In genomic region chr19:45762870-45763631, GRCh38 we compare ENCODE assay signal across 20 cellular contexts. TPM values are rescaled to one million over a fixed set of nuclear protein-coding genes. Genes with fewer than 3 reads are reported as not detected.
DNase-seq lines count a peak whose midpoint lies in the region; ATAC-seq and TF ChIP-seq lines count a peak whose summit lies in the region.
"Had no signal": no experiment of that assay in that cellular context is flagged by ENCODE, and none has a peak within 500 bp of the region (broad histone marks: within the 10 kb centered on the region; RNA-seq: fewer than 3 reads in every experiment).

No MANE protein-coding gene starts in this region.

- peaks cover 8% of the 10 kb centered on the region for H3K79me2 ChIP-seq in osteoblast (ENCODE audit: insufficient read depth, low read length)

- 91% methylated on average over 6 of the region's 15 CpGs for WGBS in esophagus muscularis mucosa

- no peak for ATAC-seq in left colon
- ATAC-seq: CD8-positive, alpha-beta T cell; GM12878; HCT116; Right ventricle myocardium inferior had no signal

- intact Hi-C loops in esophagus muscularis mucosa (cut with DNase I): no loop called here
- intact Hi-C loops in left colon (cut with DNase I, micrococcal nuclease): loop anchor here in 1 of 2 donors (10.0 kb wide), 1 partner anchor 48 kb away; no protein-coding TSS in a partner anchor

- TF ChIP-seq EP300 in esophagus muscularis mucosa (IDR thresholded peaks at IDR 0.05): no peak

- TF ChIP-seq POLR2A in esophagus muscularis mucosa (IDR thresholded peaks at IDR 0.05; ENCODE audit: low read depth): no peak

- H3K4me3 ChIP-seq in BLaER1 (no peak overlapping the region), H7 (ENCODE audit: insufficient read depth, low read depth, low read length) (no peak overlapping the region), esophagus muscularis mucosa (no peak overlapping the region), osteoblast (ENCODE audit: insufficient read depth, low read length) (no peak overlapping the region)
- H3K4me3 ChIP-seq: GM12878, GM23248, SJSA1 had no signal

- H3K9ac ChIP-seq in BLaER1: no peak overlapping the region
- H3K9ac ChIP-seq: GM23248 had no signal

- H3K27ac ChIP-seq in BLaER1: peak overlapping the region; percentile 30; the same call in 1 of the 2 replicates
- H3K27ac ChIP-seq in esophagus muscularis mucosa (replicated peaks in 1 of 4): peak overlapping the region; percentile 91 to 98 (median 97)
- H3K27ac ChIP-seq in osteoblast (ENCODE audit: low read depth, low read length): no peak overlapping the region
- H3K27ac ChIP-seq: GM23248, SJSA1 had no signal

- TF ChIP-seq CTCF in esophagus muscularis mucosa (IDR thresholded peaks at IDR 0.05) (no peak), osteoblast (IDR thresholded peaks at IDR 0.05; ENCODE audit: extremely low read depth, low read depth, low read length) (no peak)

- H3K36me3 ChIP-seq in BLaER1 (no peaks in the 10 kb centered on the region), H7 (replicated peaks; ENCODE audit: control insufficient read depth, insufficient read depth, low read length) (no peaks in the 10 kb centered on the region), esophagus muscularis mucosa (peaks cover 0 to 7% (median 0%) of the 10 kb centered on the region in 4 donors), osteoblast (ENCODE audit: insufficient read depth, low read length) (no peaks in the 10 kb centered on the region)

- H3K4me2 ChIP-seq in BLaER1 (peak overlapping the region; percentile 54), osteoblast (ENCODE audit: insufficient read depth, low read length) (no peak overlapping the region)

- H3K9me3 ChIP-seq in BLaER1 (no peaks in the 10 kb centered on the region), esophagus muscularis mucosa (no peaks in the 10 kb centered on the region), osteoblast (ENCODE audit: low read depth, low read length) (no peaks in the 10 kb centered on the region)
- H3K9me3 ChIP-seq: SJSA1 had no signal

- H4K20me1 ChIP-seq in BLaER1 (no peaks in the 10 kb centered on the region; the same call in 1 of the 2 replicates), osteoblast (ENCODE audit: insufficient read depth, low read length) (no peaks in the 10 kb centered on the region)

- peaks cover 14% of the 10 kb centered on the region for H3K27me3 ChIP-seq in BLaER1
- no peaks in the 10 kb centered on the region for H3K27me3 ChIP-seq in H7 (ENCODE audit: control insufficient read depth, insufficient read depth, low read length)
- no peaks in the 10 kb centered on the region for H3K27me3 ChIP-seq in esophagus muscularis mucosa
- H3K27me3 ChIP-seq in osteoblast (ENCODE audit: insufficient read depth, low read length): no peaks in the 10 kb centered on the region
- H3K27me3 ChIP-seq: SJSA1 had no signal

- peak; percentile 46 for DNase-seq in H7
- no peak for DNase-seq in esophagus muscularis mucosa (ENCODE audit: extremely low spot score)
- DNase-seq in osteoblast (ENCODE audit: insufficient read length, low spot score, missing footprints): peak; percentile 86
- DNase-seq in T-helper 9 cell: no peak
- no peak for DNase-seq in left colon
- DNase-seq in Ammon's horn (ENCODE audit: low spot score): no peak
- DNase-seq: CD8-positive, alpha-beta T cell; DND-41; GM23248; NCI-H1105 treated with DMSO at 0.1 percent for 48 hours; NCI-H2081; NCI-H2171; NCI-H446; OCI-M1 had no signal

- peaks cover 54% of the 10 kb centered on the region for H3K4me1 ChIP-seq in BLaER1
- H3K4me1 ChIP-seq in esophagus muscularis mucosa: peaks cover 38 to 52% (median 46%) of the 10 kb centered on the region in 4 donors
- peaks cover 13% of the 10 kb centered on the region for H3K4me1 ChIP-seq in osteoblast (ENCODE audit: insufficient read depth, low read length)

- no peak overlapping the region for H2AFZ ChIP-seq in osteoblast (ENCODE audit: low read length)
- H2AFZ ChIP-seq: GM23248 had no signal

RNA-seq across cellular contexts. Expression of gene SIX5, which starts 6.0 kb away (rescaled TPM):
- total RNA-seq in H7 (2014; rRNA removed; shearing (Covaris generic)): 18.7 and 22.0 TPM in 2 replicates
- total RNA-seq in esophagus muscularis mucosa (10 to 100 TPM; 18.2 to 39.9 (median 28.8) TPM), osteoblast (11.6 and 11.8 TPM in 2 replicates), left colon (10 to 100 TPM in 1 of 2 donors, 1 to 10 TPM in 1; 9.2 to 12.6 TPM)

RNA-seq across cellular contexts. Expression of gene DMPK, which starts 19.2 kb away (rescaled TPM):
- total RNA-seq in H7 (2014; rRNA removed; shearing (Covaris generic)): 6.4 and 18.8 TPM in 2 replicates
- total RNA-seq in esophagus muscularis mucosa: 100 to 1,000 TPM; 247 to 487 (median 347) TPM
- total RNA-seq in osteoblast: 26.8 and 30.4 TPM in 2 replicates
- 10 to 100 TPM; 28.4 to 38.2 TPM for total RNA-seq in left colon

RNA-seq across cellular contexts. Expression of gene DMWD, which starts 29.6 kb away (rescaled TPM):
- 35.9 and 47.1 TPM in 2 replicates for total RNA-seq in H7 (2014; rRNA removed; shearing (Covaris generic))
- total RNA-seq in esophagus muscularis mucosa: 10 to 100 TPM; 56.0 to 88.7 (median 63.3) TPM
- total RNA-seq in osteoblast: 48.5 and 49.2 TPM in 2 replicates
- 10 to 100 TPM; 29.7 to 38.7 TPM for total RNA-seq in left colon

RNA-seq across cellular contexts. Expression of gene MEIOSIN, which starts 29.8 kb away (rescaled TPM):
- not detected in 2 replicates for total RNA-seq in H7 (2014; rRNA removed; shearing (Covaris generic))
- total RNA-seq in esophagus muscularis mucosa: not detected
- total RNA-seq in osteoblast: not detected in 2 replicates
- total RNA-seq in left colon: not detected
- total RNA-seq: A673; CD8-positive, alpha-beta T cell; GM23248; Right ventricle myocardium inferior; SJSA1 had no signal

RNA-seq across cellular contexts. Expression of gene FBXO46, which starts 32.4 kb away (rescaled TPM):
- total RNA-seq in H7 (2014; rRNA removed; shearing (Covaris generic)): 26.3 and 30.0 TPM in 2 replicates
- total RNA-seq in esophagus muscularis mucosa: 10 to 100 TPM in 3 of 4 donors, 1 to 10 TPM in 1; 8.6 to 27.7 (median 18.2) TPM
- total RNA-seq in osteoblast: 8.0 and 9.0 TPM in 2 replicates
- total RNA-seq in left colon: 10 to 100 TPM; 27.3 to 28.0 TPM

Comparison
In these comparisons a context has a peak if more than half of its experiments do, and no peak if none do; other contexts are left out.
1. DNase-seq: peak in H7 (single experiment) and osteoblast (single experiment); none in esophagus muscularis mucosa (single experiment), T-helper 9 cell (single experiment), left colon (0 of 2) and Ammon's horn (single experiment).